Comparison of ENCODE assay signal across 1 cellular context in the genomic region with DNA sequence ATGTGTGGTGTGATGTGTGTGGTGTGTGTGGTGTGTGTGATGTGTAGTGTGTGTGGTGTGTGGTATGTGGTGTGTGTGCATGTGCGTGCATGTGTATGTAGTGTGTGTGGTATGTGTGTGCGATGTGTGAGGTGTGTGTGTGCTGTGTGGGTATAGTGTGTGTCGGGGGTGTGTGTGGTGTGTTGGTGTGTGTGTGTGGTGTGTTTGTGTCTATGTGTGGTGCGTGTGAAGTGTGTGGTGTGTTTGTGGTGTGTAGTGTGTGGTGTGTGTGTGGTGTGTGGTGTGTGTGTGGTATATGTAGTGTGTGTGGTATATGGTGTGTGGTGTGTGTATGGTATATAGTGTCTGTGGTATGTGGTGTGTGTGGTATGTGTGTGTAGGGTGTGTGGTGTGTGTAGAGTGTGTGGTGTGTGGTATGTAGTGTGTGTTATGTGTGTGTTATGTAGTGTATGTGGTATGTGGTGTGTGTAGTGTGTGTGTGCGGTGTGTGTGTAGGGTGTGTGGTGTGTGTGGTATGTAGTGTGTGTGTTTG.
TF ChIP-seq lines count a peak whose summit lies in the region.

No MANE protein-coding gene starts in this region.

TF ChIP-seq in HepG2, 621 proteins besides CTCF, POLR2A, EP300 and RAD21:
- TF ChIP-seq, protein P1, sequence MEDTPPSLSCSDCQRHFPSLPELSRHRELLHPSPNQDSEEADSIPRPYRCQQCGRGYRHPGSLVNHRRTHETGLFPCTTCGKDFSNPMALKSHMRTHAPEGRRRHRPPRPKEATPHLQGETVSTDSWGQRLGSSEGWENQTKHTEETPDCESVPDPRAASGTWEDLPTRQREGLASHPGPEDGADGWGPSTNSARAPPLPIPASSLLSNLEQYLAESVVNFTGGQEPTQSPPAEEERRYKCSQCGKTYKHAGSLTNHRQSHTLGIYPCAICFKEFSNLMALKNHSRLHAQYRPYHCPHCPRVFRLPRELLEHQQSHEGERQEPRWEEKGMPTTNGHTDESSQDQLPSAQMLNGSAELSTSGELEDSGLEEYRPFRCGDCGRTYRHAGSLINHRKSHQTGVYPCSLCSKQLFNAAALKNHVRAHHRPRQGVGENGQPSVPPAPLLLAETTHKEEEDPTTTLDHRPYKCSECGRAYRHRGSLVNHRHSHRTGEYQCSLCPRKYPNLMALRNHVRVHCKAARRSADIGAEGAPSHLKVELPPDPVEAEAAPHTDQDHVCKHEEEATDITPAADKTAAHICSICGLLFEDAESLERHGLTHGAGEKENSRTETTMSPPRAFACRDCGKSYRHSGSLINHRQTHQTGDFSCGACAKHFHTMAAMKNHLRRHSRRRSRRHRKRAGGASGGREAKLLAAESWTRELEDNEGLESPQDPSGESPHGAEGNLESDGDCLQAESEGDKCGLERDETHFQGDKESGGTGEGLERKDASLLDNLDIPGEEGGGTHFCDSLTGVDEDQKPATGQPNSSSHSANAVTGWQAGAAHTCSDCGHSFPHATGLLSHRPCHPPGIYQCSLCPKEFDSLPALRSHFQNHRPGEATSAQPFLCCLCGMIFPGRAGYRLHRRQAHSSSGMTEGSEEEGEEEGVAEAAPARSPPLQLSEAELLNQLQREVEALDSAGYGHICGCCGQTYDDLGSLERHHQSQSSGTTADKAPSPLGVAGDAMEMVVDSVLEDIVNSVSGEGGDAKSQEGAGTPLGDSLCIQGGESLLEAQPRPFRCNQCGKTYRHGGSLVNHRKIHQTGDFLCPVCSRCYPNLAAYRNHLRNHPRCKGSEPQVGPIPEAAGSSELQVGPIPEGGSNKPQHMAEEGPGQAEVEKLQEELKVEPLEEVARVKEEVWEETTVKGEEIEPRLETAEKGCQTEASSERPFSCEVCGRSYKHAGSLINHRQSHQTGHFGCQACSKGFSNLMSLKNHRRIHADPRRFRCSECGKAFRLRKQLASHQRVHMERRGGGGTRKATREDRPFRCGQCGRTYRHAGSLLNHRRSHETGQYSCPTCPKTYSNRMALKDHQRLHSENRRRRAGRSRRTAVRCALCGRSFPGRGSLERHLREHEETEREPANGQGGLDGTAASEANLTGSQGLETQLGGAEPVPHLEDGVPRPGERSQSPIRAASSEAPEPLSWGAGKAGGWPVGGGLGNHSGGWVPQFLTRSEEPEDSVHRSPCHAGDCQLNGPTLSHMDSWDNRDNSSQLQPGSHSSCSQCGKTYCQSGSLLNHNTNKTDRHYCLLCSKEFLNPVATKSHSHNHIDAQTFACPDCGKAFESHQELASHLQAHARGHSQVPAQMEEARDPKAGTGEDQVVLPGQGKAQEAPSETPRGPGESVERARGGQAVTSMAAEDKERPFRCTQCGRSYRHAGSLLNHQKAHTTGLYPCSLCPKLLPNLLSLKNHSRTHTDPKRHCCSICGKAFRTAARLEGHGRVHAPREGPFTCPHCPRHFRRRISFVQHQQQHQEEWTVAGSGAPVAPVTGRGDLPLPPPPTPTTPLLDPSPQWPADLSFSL (CRISPR knock-in tag; IDR thresholded peaks at IDR 0.05), result peak; percentile 87
- TF ChIP-seq FOSL2 (CRISPR knock-in tag; IDR thresholded peaks at IDR 0.05), result no peak
